ENCODE assay signal across 10 cellular contexts in the genomic region with DNA sequence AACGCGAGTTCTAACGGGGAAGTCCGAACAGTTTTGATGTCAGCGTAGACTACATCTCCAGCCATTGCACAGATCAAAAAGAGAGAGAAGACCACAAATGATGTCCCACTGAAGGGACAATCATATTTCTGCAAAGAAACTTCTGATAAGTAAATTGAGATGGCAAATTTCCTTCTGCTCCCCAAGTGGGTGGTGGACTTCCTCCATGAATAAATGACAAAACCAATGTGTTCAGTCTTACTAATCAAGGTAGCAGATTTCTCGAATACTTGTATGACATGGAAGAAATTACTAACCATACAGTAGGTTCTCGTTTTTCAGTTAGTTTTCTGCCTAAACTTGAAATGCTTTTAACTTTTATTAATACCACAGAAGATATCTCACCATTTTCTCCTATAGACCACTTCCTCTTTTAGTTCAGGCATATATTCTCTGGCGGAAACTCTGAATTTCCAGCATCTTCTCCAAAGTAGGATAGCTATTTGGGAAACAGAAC. TPM values are rescaled to one million over a fixed set of nuclear protein-coding genes. Genes with fewer than 3 reads are reported as not detected.
DNase-seq lines count a peak whose midpoint lies in the region; ATAC-seq and TF ChIP-seq lines count a peak whose summit lies in the region.
"Had no signal": no experiment of that assay in that cellular context is flagged by ENCODE, and none has a peak within 500 bp of the region (broad histone marks: within the 10 kb centered on the region; RNA-seq: fewer than 3 reads in every experiment).

CLECL1 (minus strand) TSS at position 132 of the 496 bp plus-strand sequence.

- POLR2A ChIA-PET in PC-3 (lab: Charles Lee; ENCODE audit: unreplicated experiment), result no interaction called here

- no peaks in the 10 kb centered on the region for H3K36me3 ChIP-seq in PC-3 (ENCODE audit: low read depth, low read length)
- H3K36me3 ChIP-seq in muscle layer of duodenum (ENCODE audit: control insufficient read depth in 1 of 2, insufficient read depth in 2 of 2, low read length in 2 of 2), result no peaks in the 10 kb centered on the region
- no peaks in the 10 kb centered on the region for H3K36me3 ChIP-seq in adrenal gland (replicated peaks in 1 of 2)
- H3K36me3 ChIP-seq: prostate gland had no signal

- intact Hi-C loops in PC-3 (cut with micrococcal nuclease), result no loop called here
- intact Hi-C loops in cardiac septum (cut with DNase I), result no loop called here
- intact Hi-C loops in adrenal gland (cut with DNase I), result no loop called here

- H2AFZ ChIP-seq in PC-3 (ENCODE audit: low read length), result peak within 1 kb of the TSS; percentile 38; the same call in 1 of the 2 replicates

- H3K27ac ChIP-seq in PC-3 (ENCODE audit: low read length) (no peak within 1 kb of the TSS), muscle layer of duodenum (ENCODE audit: low read length) (peak within 1 kb of the TSS; percentile 74), adrenal gland (peak within 1 kb of the TSS in 1 of 5 donors; percentile 41)
- H3K27ac ChIP-seq: prostate gland had no signal

- TF ChIP-seq CTCF in PC-3 (conservative IDR thresholded peaks at IDR 0.05; ENCODE audit: low read depth, low read length), result no peak
- TF ChIP-seq CTCF in adrenal gland (IDR thresholded peaks at IDR 0.05), result no peak

- no peak within 1 kb of the TSS for H3K4me2 ChIP-seq in PC-3 (ENCODE audit: low read length)

- no peak for ATAC-seq in GM18505 (IDR thresholded peaks at IDR 0.05; ENCODE audit: unreplicated experiment)
- peak; percentile 44 for ATAC-seq in HG02678 (IDR thresholded peaks at IDR 0.05; ENCODE audit: unreplicated experiment)
- no peak for ATAC-seq in PC-3
- no peak for ATAC-seq in esophagus mucosa

- no TSS peak for BruUV-seq in PC-3 (replicated peaks; lab: Mats Ljungman, UMichigan)

- 66 to 76% (median 70%) methylated on average over 8 of the region's 8 CpGs for WGBS in adrenal gland, 4 donors

- H3K4me3 ChIP-seq in PC-3 (ENCODE audit: low read length) (no peak within 1 kb of the TSS), muscle layer of duodenum (ENCODE audit: low read depth in 1 of 2, low read length in 2 of 2) (no peak within 1 kb of the TSS), adrenal gland (no peak within 1 kb of the TSS)
- H3K4me3 ChIP-seq: prostate gland had no signal

- TF ChIP-seq POLR2A in GM18505 (IDR thresholded peaks at IDR 0.05; ENCODE audit: borderline replicate concordance, extremely low read depth, insufficient read depth, insufficient read length) (peak; percentile 54), adrenal gland (IDR thresholded peaks at IDR 0.05) (no peak)

- no peaks in the 10 kb centered on the region for H3K4me1 ChIP-seq in PC-3 (ENCODE audit: insufficient read depth, low read length)
- no peaks in the 10 kb centered on the region for H3K4me1 ChIP-seq in muscle layer of duodenum (ENCODE audit: control insufficient read depth in 1 of 2, insufficient read depth in 2 of 2, low read length in 2 of 2)
- peaks cover 0 to 5% of the 10 kb centered on the region in 2 donors for H3K4me1 ChIP-seq in adrenal gland (replicated peaks in 1 of 2)
- H3K4me1 ChIP-seq: prostate gland had no signal

- no peaks in the 10 kb centered on the region for H3K27me3 ChIP-seq in PC-3 (ENCODE audit: low read length)
- no peaks in the 10 kb centered on the region for H3K27me3 ChIP-seq in muscle layer of duodenum (ENCODE audit: low read depth, low read length)
- no peaks in the 10 kb centered on the region for H3K27me3 ChIP-seq in adrenal gland

- H4K20me1 ChIP-seq in PC-3 (ENCODE audit: low read length), result no peaks in the 10 kb centered on the region

- DNase-seq in PC-3 (no peak), NCI-H748 treated with DMSO at 0.1 percent for 48 hours (lab: John Stamatoyannopoulos, UW) (no peak), cardiac septum (ENCODE audit: low spot score) (no peak), adrenal gland (no peak)
- DNase-seq: hypothalamus had no signal

- H3F3A ChIP-seq in PC-3 (ENCODE audit: low read length, unreplicated experiment), result no peaks in the 10 kb centered on the region

- no peaks in the 10 kb centered on the region for H3K9me3 ChIP-seq in PC-3 (ENCODE audit: low read length)
- no peaks in the 10 kb centered on the region for H3K9me3 ChIP-seq in muscle layer of duodenum (ENCODE audit: control insufficient read depth in 1 of 2, low read length in 2 of 2)
- no peaks in the 10 kb centered on the region for H3K9me3 ChIP-seq in adrenal gland (replicated peaks in 1 of 3)
- H3K9me3 ChIP-seq: prostate gland had no signal

- H3K9ac ChIP-seq in PC-3 (ENCODE audit: low read length), result no peak within 1 kb of the TSS

- H3K79me2 ChIP-seq in PC-3 (ENCODE audit: low read length), result no peaks in the 10 kb centered on the region

- CTCF ChIA-PET in PC-3 (lab: Charles Lee), result interaction anchor here (0.5 to 0.6 kb wide), 2 partner anchors 87 to 457 kb away, joined by 3 to 4 read pairs; no protein-coding TSS in a partner anchor

- no peaks in the 10 kb centered on the region for H3K9me2 ChIP-seq in PC-3 (replicated peaks; ENCODE audit: low read length)

RNA-seq across cellular contexts. Expression of gene CLECL1, which starts in this region (rescaled TPM):
- not detected in 2 replicates for total RNA-seq in PC-3 (2014; rRNA removed)
- not detected for total RNA-seq in cardiac septum
- 1 to 10 TPM in 4 of 8 donors, under 1 TPM in 1, not detected in 3; 0.38 to 1.9 (median 1.3) TPM for total RNA-seq in adrenal gland
- 1 to 10 TPM in 2 of 3 donors, under 1 TPM in 1; 0.56 to 1.5 (median 1.1) TPM for polyA plus RNA-seq in adrenal gland
- not detected for total RNA-seq in esophagus mucosa
- total RNA-seq: prostate gland had no signal
